ENCODE assay signal across 1 cellular context in genomic region chr1:155514582-155515187, GRCh38.
TF ChIP-seq lines count a peak whose summit lies in the region.

No MANE protein-coding gene starts in this region.

TF ChIP-seq in HEK293, 187 proteins besides CTCF, POLR2A, EP300 and RAD21 (continued from another document):
- TF ChIP-seq ZFP41 (tag by site-specific recombination; IDR thresholded peaks at IDR 0.05; ENCODE audit: borderline replicate concordance), result no peak
